1 cellular context compared by ENCODE assay signal in genomic region chr5:138985256-138985655, GRCh38.
TF ChIP-seq lines count a peak whose summit lies in the region.

No MANE protein-coding gene starts in this region.

TF ChIP-seq in H1, 55 proteins besides CTCF, POLR2A, EP300 and RAD21:
- no peak for TF ChIP-seq RBBP5 (IDR thresholded peaks at IDR 0.05; ENCODE audit: borderline replicate concordance, low read depth, low read length)
- TF ChIP-seq KDM4A (IDR thresholded peaks at IDR 0.05; ENCODE audit: low read depth, low read length, severe bottlenecking): no peak
- no peak for TF ChIP-seq KDM5A (IDR thresholded peaks at IDR 0.05; ENCODE audit: low read length)
- no peak for TF ChIP-seq CTBP2 (IDR thresholded peaks at IDR 0.05; ENCODE audit: borderline replicate concordance, insufficient read depth, insufficient read length, low read length)
- no peak for TF ChIP-seq JUND (IDR thresholded peaks at IDR 0.05; ENCODE audit: low read length)
- TF ChIP-seq POLR2AphosphoS5 (IDR thresholded peaks at IDR 0.05; ENCODE audit: low read depth, low read length): no peak
- no peak for TF ChIP-seq TAF1 (IDR thresholded peaks at IDR 0.05; ENCODE audit: low read depth, low read length)
- no peak for TF ChIP-seq SP4 (IDR thresholded peaks at IDR 0.05; ENCODE audit: low read length)
TF ChIP-seq in H1: peak in this region for 0.
